ENCODE assay signal across 8 cellular contexts in the genomic region with DNA sequence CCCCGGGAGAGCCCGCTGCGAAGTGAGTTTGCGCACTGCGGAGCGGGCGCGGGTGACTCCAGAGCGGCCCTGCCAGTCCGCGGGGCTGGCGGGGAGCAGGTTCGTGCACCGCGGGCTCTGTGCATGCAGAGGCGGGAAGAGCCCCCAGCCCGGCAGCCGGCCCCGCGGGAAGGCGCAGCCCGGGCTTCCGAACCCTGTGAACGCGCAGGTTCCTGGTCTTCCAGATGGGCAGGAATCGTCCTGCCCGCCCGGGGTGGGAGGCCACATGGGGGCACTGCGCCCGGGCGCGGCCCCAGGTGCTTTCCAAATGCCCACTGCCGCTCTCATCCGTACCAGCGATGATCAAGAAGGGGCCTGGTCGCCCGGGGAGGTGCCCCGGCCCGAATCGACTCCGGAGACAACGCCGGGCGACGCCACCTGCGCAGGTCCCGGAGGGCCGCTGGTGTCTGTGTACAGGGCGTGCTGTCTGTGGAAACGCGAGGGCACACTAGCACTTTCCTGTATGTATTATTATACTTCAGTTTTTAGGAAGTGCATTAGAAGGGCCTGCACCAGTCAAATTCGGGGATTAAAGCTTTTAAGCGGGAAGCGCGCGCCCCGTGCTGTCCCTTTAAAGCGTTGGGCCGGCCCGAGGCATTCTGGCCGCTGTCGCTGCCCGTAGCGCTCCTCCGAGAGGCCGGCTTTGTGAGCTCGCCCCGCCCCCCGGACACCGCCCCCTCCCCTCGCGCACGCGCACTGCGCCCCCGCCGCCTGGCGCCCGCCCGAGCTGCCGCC. TPM values are rescaled to one million over a fixed set of nuclear protein-coding genes. Genes with fewer than 3 reads are reported as not detected.
DNase-seq lines count a peak whose midpoint lies in the region; ATAC-seq and TF ChIP-seq lines count a peak whose summit lies in the region.

A gene (plus strand): TSS at position 740 of the 774 bp plus-strand sequence. CDS start 3,796 bp downstream, outside the sequence.

- peak within 1 kb of the TSS; percentile 90 to 93 for H3K9ac ChIP-seq in colonic mucosa (ENCODE audit: low read depth in 2 of 2, low read length in 2 of 2)

- peak within 1 kb of the TSS; percentile 96 for H3K4me3 Mint-ChIP-seq in activated CD4-positive, alpha-beta T cell treated with anti-CD3 and anti-CD28 coated beads, Interleukin-2, amount 10 ng/mL, durations not matched to agents 24 days and 14 days

- peak within 1 kb of the TSS; percentile 87 for H3K27ac ChIP-seq in colonic mucosa
- peak within 1 kb of the TSS; percentile 90 for H3K27ac ChIP-seq in layer of hippocampus (ENCODE audit: low read depth, low read length)

- H3K27me3 ChIP-seq in colonic mucosa = no peaks in the 10 kb centered on the region
- H3K27me3 ChIP-seq in layer of hippocampus (ENCODE audit: control insufficient read depth, insufficient read depth, low read length) = no peaks in the 10 kb centered on the region

- intact Hi-C loops in activated CD4-positive, alpha-beta T cell treated with anti-CD3 and anti-CD28 coated beads, Interleukin-2, amount 10 ng/mL, durations not matched to agents 24 days and 14 days (cut with micrococcal nuclease) = loop anchor here (1.0 to 5.0 kb wide), 3 partner anchors 29 to 108 kb away; a partner anchor contains a TSS
- intact Hi-C loops in colonic mucosa (cut with DNase I) = no loop called here

- H3K27me3 Mint-ChIP-seq in activated CD4-positive, alpha-beta T cell treated with anti-CD3 and anti-CD28 coated beads, Interleukin-2, amount 10 ng/mL, durations not matched to agents 24 days and 14 days = no peaks in the 10 kb centered on the region

- no peak for TF ChIP-seq CTCF in colonic mucosa (IDR thresholded peaks at IDR 0.05)

- DNase-seq in AG08396 (ENCODE audit: low spot score) (peak; percentile 100), NCI-H526 (lab: John Stamatoyannopoulos, UW) (peak; percentile 63 to 88), colonic mucosa (peak; percentile 93)
- DNase-seq in activated CD4-positive, alpha-beta T cell treated with anti-CD3 and anti-CD28 coated beads, Interleukin-2, amount 10 ng/mL, durations not matched to agents 24 days and 14 days = peak; percentile 96
- peak; percentile 84 to 86 for DNase-seq in stimulated activated CD4-positive, alpha-beta T cell treated with anti-CD3 and anti-CD28 coated beads, Interleukin-1b, Interleukin-23, amount 100 ng/mL, for 1 hour (ENCODE audit: low read depth in 2 of 2)

- no peaks in the 10 kb centered on the region for H3K9me3 Mint-ChIP-seq in activated CD4-positive, alpha-beta T cell treated with anti-CD3 and anti-CD28 coated beads, Interleukin-2, amount 10 ng/mL, durations not matched to agents 24 days and 14 days

- no peaks in the 10 kb centered on the region for H3K9me3 ChIP-seq in colonic mucosa

- no peaks in the 10 kb centered on the region for H3K36me3 ChIP-seq in colonic mucosa

- peaks cover 29% of the 10 kb centered on the region for H3K4me1 Mint-ChIP-seq in activated CD4-positive, alpha-beta T cell treated with anti-CD3 and anti-CD28 coated beads, Interleukin-2, amount 10 ng/mL, durations not matched to agents 24 days and 14 days

- H3K36me3 Mint-ChIP-seq in activated CD4-positive, alpha-beta T cell treated with anti-CD3 and anti-CD28 coated beads, Interleukin-2, amount 10 ng/mL, durations not matched to agents 24 days and 14 days (ENCODE audit: low read depth) = peaks cover 23% of the 10 kb centered on the region

- ATAC-seq in GM18907 (IDR thresholded peaks at IDR 0.05; ENCODE audit: unreplicated experiment) (peak; percentile 63), HG03342 (IDR thresholded peaks at IDR 0.05; ENCODE audit: unreplicated experiment) (peak; percentile 61)

- H3K27ac Mint-ChIP-seq in activated CD4-positive, alpha-beta T cell treated with anti-CD3 and anti-CD28 coated beads, Interleukin-2, amount 10 ng/mL, durations not matched to agents 24 days and 14 days = peak within 1 kb of the TSS; percentile 94

- H3K4me1 ChIP-seq in colonic mucosa = peaks cover 19% of the 10 kb centered on the region

- peak within 1 kb of the TSS; percentile 95 for H3K4me3 ChIP-seq in colonic mucosa

RNA-seq across cellular contexts. Expression of the gene that starts here (rescaled TPM):
- 71.2 TPM in 2 replicates for total RNA-seq in activated CD4-positive, alpha-beta T cell treated with anti-CD3 and anti-CD28 coated beads, Interleukin-2, amount 10 ng/mL, durations not matched to agents 24 days and 14 days
- total RNA-seq in colonic mucosa = 10 to 100 TPM; 22.6 to 38.2 TPM

Comparison
In these comparisons a context has a peak if more than half of its experiments do, and no peak if none do; other contexts are left out.
1. Peak in every context shown above with its lines: DNase-seq, ATAC-seq, H3K4me3 ChIP-seq and H3K27ac ChIP-seq.